Comparison of ENCODE assay signal across 12 cellular contexts in the genomic region with DNA sequence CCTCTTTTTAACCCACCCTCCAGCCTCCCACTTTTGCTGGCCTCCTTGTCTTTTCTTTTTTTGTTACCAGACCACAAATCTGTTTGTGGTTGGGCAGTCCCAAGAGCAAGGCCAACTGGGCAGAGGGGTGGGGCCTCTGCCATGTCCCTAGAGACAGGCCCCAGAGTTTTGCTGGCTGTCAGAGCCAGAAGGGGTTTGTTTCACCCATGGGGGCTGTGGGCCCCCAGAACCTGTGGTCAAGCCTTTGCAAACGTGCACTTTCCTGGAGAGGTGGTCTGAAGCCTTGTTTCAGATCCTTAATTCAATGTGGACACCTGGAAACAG. TPM values are rescaled to one million over a fixed set of nuclear protein-coding genes. Genes with fewer than 3 reads are reported as not detected.
DNase-seq lines count a peak whose midpoint lies in the region; ATAC-seq and TF ChIP-seq lines count a peak whose summit lies in the region.
"Had no signal": no experiment of that assay in that cellular context is flagged by ENCODE, and none has a peak within 500 bp of the region (broad histone marks: within the 10 kb centered on the region; RNA-seq: fewer than 3 reads in every experiment).

No MANE protein-coding gene starts in this region.

- intact Hi-C loops in Right ventricle myocardium inferior (cut with DNase I): loop anchor here (2.0 kb wide), 2 partner anchors 34 to 76 kb away; no protein-coding TSS in a partner anchor
- intact Hi-C loops in cardiac septum (cut with DNase I): no loop called here
- intact Hi-C loops in vagina (cut with DNase I): no loop called here

- H3K4me3 ChIP-seq in muscle layer of duodenum (ENCODE audit: low read depth in 1 of 2, low read length in 2 of 2): no peak overlapping the region
- H3K4me3 ChIP-seq in vagina: no peak overlapping the region

- no peak for ATAC-seq in Right ventricle myocardium inferior
- ATAC-seq in HG03108 (IDR thresholded peaks at IDR 0.05; ENCODE audit: unreplicated experiment): no peak
- no peak for ATAC-seq in HG02970 (IDR thresholded peaks at IDR 0.05; ENCODE audit: low FRiP score, unreplicated experiment)

- no peak overlapping the region for H3K4me3 Mint-ChIP-seq in chondrocyte (ENCODE audit: unreplicated experiment)
- H3K4me3 Mint-ChIP-seq: activated naive CD8-positive, alpha-beta T cell treated with anti-CD3 and anti-CD28 coated beads for 36 hours had no signal

- no peaks in the 10 kb centered on the region for H3K9me3 Mint-ChIP-seq in chondrocyte (ENCODE audit: low read depth)
- H3K9me3 Mint-ChIP-seq: activated naive CD8-positive, alpha-beta T cell treated with anti-CD3 and anti-CD28 coated beads for 36 hours had no signal

- TF ChIP-seq POLR2A in vagina (IDR thresholded peaks at IDR 0.05): no peak

- TF ChIP-seq CTCF in chondrocyte (IDR thresholded peaks at IDR 0.05): no peak
- TF ChIP-seq CTCF in vagina (IDR thresholded peaks at IDR 0.05): no peak

- H3K36me3 ChIP-seq in muscle layer of duodenum (ENCODE audit: control insufficient read depth in 1 of 2, insufficient read depth in 2 of 2, low read length in 2 of 2) (no peaks in the 10 kb centered on the region), vagina (no peaks in the 10 kb centered on the region)

- H3K9me3 ChIP-seq in muscle layer of duodenum (ENCODE audit: control insufficient read depth in 1 of 2, low read length in 2 of 2) (no peaks in the 10 kb centered on the region), vagina (no peaks in the 10 kb centered on the region)

- H3K4me1 Mint-ChIP-seq in chondrocyte (ENCODE audit: low read depth): peaks cover 81% of the 10 kb centered on the region

- H3K4me1 ChIP-seq in muscle layer of duodenum (ENCODE audit: control insufficient read depth in 1 of 2, insufficient read depth in 2 of 2, low read length in 2 of 2) (peaks cover 71 to 94% of the 10 kb centered on the region in 2 donors), vagina (peaks cover 100% of the 10 kb centered on the region)

- H3K27me3 Mint-ChIP-seq in chondrocyte (ENCODE audit: low read depth): no peaks in the 10 kb centered on the region
- H3K27me3 Mint-ChIP-seq: activated naive CD8-positive, alpha-beta T cell treated with anti-CD3 and anti-CD28 coated beads for 36 hours had no signal

- no peaks in the 10 kb centered on the region for H3K36me3 Mint-ChIP-seq in chondrocyte (ENCODE audit: low read depth)
- H3K36me3 Mint-ChIP-seq: activated naive CD8-positive, alpha-beta T cell treated with anti-CD3 and anti-CD28 coated beads for 36 hours had no signal

- H3K27ac Mint-ChIP-seq in chondrocyte (ENCODE audit: unreplicated experiment): peak overlapping the region; percentile 95
- H3K27ac Mint-ChIP-seq: activated naive CD8-positive, alpha-beta T cell treated with anti-CD3 and anti-CD28 coated beads for 36 hours had no signal

- H3K27me3 ChIP-seq in muscle layer of duodenum (ENCODE audit: low read depth, low read length) (no peaks in the 10 kb centered on the region), vagina (no peaks in the 10 kb centered on the region)

- H3K27ac ChIP-seq in muscle layer of duodenum (ENCODE audit: low read length) (peak overlapping the region; percentile 67), vagina (peak overlapping the region; percentile 59)

- DNase-seq in Right ventricle myocardium inferior (ENCODE audit: missing footprints): peak; percentile 42
- DNase-seq in cardiac septum (ENCODE audit: low spot score): no peak
- no peak for DNase-seq in chondrocyte (ENCODE audit: low spot score)
- no peak for DNase-seq in vagina (ENCODE audit: extremely low spot score in 2 of 2)
- no peak for DNase-seq in NCI-H2171 treated with DMSO at 0.1 percent for 48 hours (lab: John Stamatoyannopoulos, UW)
- DNase-seq: activated naive CD8-positive, alpha-beta T cell treated with anti-CD3 and anti-CD28 coated beads for 36 hours; hippocampal formation; substantia nigra; T1000 had no signal

RNA-seq across cellular contexts. Expression of a gene that starts 10.3 kb away (rescaled TPM):
- 48.8 TPM for total RNA-seq in Right ventricle myocardium inferior
- total RNA-seq in cardiac septum: 40.7 TPM
- total RNA-seq in chondrocyte: 46.2 to 74.6 TPM (median 48.7 TPM) in 3 replicates
- 61.4 TPM for total RNA-seq in vagina
